ENCODE assay signal across 21 cellular contexts in genomic region chr5:67774796-67775195, GRCh38.
DNase-seq lines count a peak whose midpoint lies in the region; ATAC-seq, FAIRE-seq and TF ChIP-seq lines count a peak whose summit lies in the region.
"Had no signal": no experiment of that assay in that cellular context is flagged by ENCODE, and none has a peak within 500 bp of the region (broad histone marks: within the 10 kb centered on the region; RNA-seq: fewer than 3 reads in every experiment).

No MANE protein-coding gene starts in this region.

- 0 out of 2 replicates have a peak, but pooled peaks cover 7% of the 10 kb centered on the region for H3K9me3 ChIP-seq in HepG2 (ENCODE audit: low read length)
- no peaks in the 10 kb centered on the region for H3K9me3 ChIP-seq in right lobe of liver
- H3K9me3 ChIP-seq in neuronal stem cell (replicated peaks in 1 of 2; ENCODE audit: control insufficient read depth in 2 of 2, insufficient read depth in 1 of 2, low read depth in 1 of 2, low read length in 2 of 2), result peaks cover 0 to 2% of the 10 kb centered on the region in 2 donors
- H3K9me3 ChIP-seq: Peyer's patch had no signal

- no peak overlapping the region for H3K23ac ChIP-seq in neuronal stem cell (ENCODE audit: low read depth, low read length, poor library complexity)

- H2BK15ac ChIP-seq in neuronal stem cell (ENCODE audit: low read length), result no peak overlapping the region

- no peaks in the 10 kb centered on the region for H3K27me3 ChIP-seq in HepG2 (ENCODE audit: control insufficient read depth in 1 of 2, insufficient read depth in 2 of 2, low read length in 2 of 2)
- H3K27me3 ChIP-seq in right lobe of liver, result no peaks in the 10 kb centered on the region
- H3K27me3 ChIP-seq in neuronal stem cell (ENCODE audit: control insufficient read depth in 3 of 3, insufficient read depth in 3 of 3, low read depth in 1 of 3, low read length in 3 of 3), result no peaks in the 10 kb centered on the region
- H3K27me3 ChIP-seq: BLaER1 treated with 17β-estradiol and CSF1 and Interleukin-3, amounts not matched to agents 10 nM and 100 nM; hepatocyte; Peyer's patch had no signal

- CTCF ChIA-PET in HepG2 (lab: Yijun Ruan, JAX; ENCODE audit: low intra/inter-chr PET ratio, low total read pairs), result no interaction called here

- peak overlapping the region in 4 of 5 experiments; percentile 20 to 88 (median 58) for H3K27ac Mint-ChIP-seq in brain
- H3K27ac Mint-ChIP-seq: activated CD4-positive, alpha-beta memory T cell treated with anti-CD3 and anti-CD28 coated beads, Interleukin-2, amount 10 ng/mL, durations not matched to agents 7 days and 5 days; natural killer cell had no signal

- no peaks in the 10 kb centered on the region for H3K36me3 Mint-ChIP-seq in brain
- H3K36me3 Mint-ChIP-seq: natural killer cell had no signal

- TF ChIP-seq EP300 in HepG2 (IDR thresholded peaks at IDR 0.05; ENCODE audit: low read depth in 2 of 2, low read length in 2 of 2) (no peak), HepG2 (CRISPR knock-in tag; IDR thresholded peaks at IDR 0.05; ENCODE audit: borderline replicate concordance) (no peak)

- H3K4me2 ChIP-seq in HepG2 (ENCODE audit: low read depth, low read length) (0 out of 2 replicates have a peak overlapping the region, but pooled peaks have one; percentile 44), neuronal stem cell (ENCODE audit: insufficient read depth, low read length, poor library complexity, severe bottlenecking) (no peak overlapping the region)
- H3K4me2 ChIP-seq: BLaER1 treated with 17β-estradiol and CSF1 and Interleukin-3, amounts not matched to agents 10 nM and 100 nM; hepatocyte had no signal

- no peak overlapping the region for H3K4ac ChIP-seq in neuronal stem cell (ENCODE audit: low read length)

- no peak overlapping the region for H2AK5ac ChIP-seq in neuronal stem cell (ENCODE audit: low read depth, low read length)

- H3K4me3 Mint-ChIP-seq in brain, result no peak overlapping the region
- H3K4me3 Mint-ChIP-seq: activated CD4-positive, alpha-beta memory T cell treated with anti-CD3 and anti-CD28 coated beads, Interleukin-2, amount 10 ng/mL, durations not matched to agents 7 days and 5 days; natural killer cell had no signal

- intact Hi-C loops in HepG2 (cut with micrococcal nuclease; ENCODE audit: unreplicated experiment) (loop anchor here (5.0 kb wide), 3 partner anchors 43 to 527 kb away; no protein-coding TSS in a partner anchor), right lobe of liver (cut with DNase I) (no loop called here), lower leg skin (cut with DNase I; ENCODE audit: low total_unique reads) (no loop called here)

- no peak for TF ChIP-seq POLR2A in HepG2 (IDR thresholded peaks at IDR 0.05; ENCODE audit: insufficient read depth in 1 of 2, low read depth in 2 of 2, low read length in 2 of 2)
- TF ChIP-seq POLR2A in right lobe of liver (IDR thresholded peaks at IDR 0.05), result no peak
- TF ChIP-seq POLR2A in lower leg skin (IDR thresholded peaks at IDR 0.05), result no peak

- H4K20me1 ChIP-seq in HepG2 (ENCODE audit: insufficient read depth, low read length), result no peaks in the 10 kb centered on the region
- H4K20me1 ChIP-seq: BLaER1 treated with 17β-estradiol and CSF1 and Interleukin-3, amounts not matched to agents 10 nM and 100 nM had no signal

- H3K9me3 Mint-ChIP-seq in brain, result peaks cover 3 to 16% (median 11%) of the 10 kb centered on the region in 5 experiments
- H3K9me3 Mint-ChIP-seq: natural killer cell had no signal

- no peak overlapping the region for H4K91ac ChIP-seq in neuronal stem cell (ENCODE audit: low read depth, low read length, poor library complexity)

- BruUV-seq in HepG2 (replicated peaks; lab: Mats Ljungman, UMichigan), result no TSS peak

- in situ Hi-C loops in HepG2 (cut with HindIII; ENCODE audit: extremely low pct_ligation_motif_present, low pct_unique_long_range_greater_than_20kb), result no loop called here
- in situ Hi-C loops in G401 (cut with HindIII; ENCODE audit: low sequenced_read_pairs), result no loop called here

- H3K14ac ChIP-seq in neuronal stem cell (ENCODE audit: low read length), result no peak overlapping the region

- no peak overlapping the region for H4K8ac ChIP-seq in neuronal stem cell (ENCODE audit: low read depth, low read length)

- H2BK120ac ChIP-seq in neuronal stem cell (ENCODE audit: low read depth, low read length), result no peak overlapping the region

- DNase-seq in HepG2 (ENCODE audit: low spot score) (no peak), right lobe of liver (no peak), neuronal stem cell (ENCODE audit: low spot score) (peak; percentile 17), NCI-H446 treated with DMSO at 0.1 percent for 48 hours (lab: John Stamatoyannopoulos, UW) (no peak), G401 (ENCODE audit: low spot score) (no peak), GM03348 (ENCODE audit: low spot score) (no peak), lower leg skin (ENCODE audit: low spot score in 2 of 2) (no peak)
- DNase-seq: activated CD4-positive, alpha-beta memory T cell treated with anti-CD3 and anti-CD28 coated beads, Interleukin-2, amount 10 ng/mL, durations not matched to agents 7 days and 5 days; activated effector memory CD4-positive, alpha-beta T cell treated with anti-CD3 and anti-CD28 coated beads, Interleukin-2, amount 50 U/mL, for 16 hours; activated T-cell treated with anti-CD3 and anti-CD28 coated beads for 4 hours; effector memory CD4-positive, alpha-beta T cell; IMR-90; natural killer cell; NCI-H2029 treated with DMSO at 0.1 percent for 48 hours; Peyer's patch; SIG-M5 had no signal

- no peak overlapping the region for H3K18ac ChIP-seq in neuronal stem cell (ENCODE audit: low read length)

- FAIRE-seq in HepG2 (lab: Jason Lieb, UNC), result no peak
- FAIRE-seq: colon had no signal

- H2BK5ac ChIP-seq in neuronal stem cell (ENCODE audit: low read length), result no peak overlapping the region

- TF ChIP-seq CTCF in HepG2 (CRISPR knock-in tag; IDR thresholded peaks at IDR 0.05) (no peak), right lobe of liver (IDR thresholded peaks at IDR 0.05) (no peak), brain (conservative IDR thresholded peaks at IDR 0.05) (no peak), lower leg skin (IDR thresholded peaks at IDR 0.05) (no peak)

- H3K4me3 ChIP-seq in HepG2 (replicated peaks in 1 of 3; ENCODE audit: insufficient read depth in 1 of 3, low read depth in 2 of 3, low read length in 3 of 3), result no peak overlapping the region
- no peak overlapping the region for H3K4me3 ChIP-seq in right lobe of liver
- no peak overlapping the region for H3K4me3 ChIP-seq in neuronal stem cell (ENCODE audit: low read length in 2 of 2)
- H3K4me3 ChIP-seq in lower leg skin (ENCODE audit: low read depth, poor library complexity, severe bottlenecking), result no peak overlapping the region
- H3K4me3 ChIP-seq: BLaER1 treated with 17β-estradiol and CSF1 and Interleukin-3, amounts not matched to agents 10 nM and 100 nM; hepatocyte; Peyer's patch had no signal

- WGBS in HepG2 (ENCODE audit: low lambda C conversion rate), result 97% methylated on average over 2 of the region's 2 CpGs
- 92% methylated on average over 2 of the region's 2 CpGs for WGBS in right lobe of liver (ENCODE audit: insufficient coverage, low coverage, low lambda C conversion rate, missing lambda C conversion rate)
- WGBS in neuronal stem cell (ENCODE audit: extremely low coverage in 2 of 2, insufficient read length in 2 of 2, insufficient replicate concordance in 1 of 2), 2 donors, result no CpG with 5 or more reads among the region's 2 CpGs
- WGBS in lower leg skin, 2 donors, result 85 to 86% methylated on average over 2 of the region's 2 CpGs

- H3K9ac ChIP-seq in HepG2 (ENCODE audit: insufficient read depth, low read depth, low read length), result no peak overlapping the region
- no peak overlapping the region for H3K9ac ChIP-seq in neuronal stem cell (ENCODE audit: low read depth, low read length, poor library complexity)
- H3K9ac ChIP-seq: BLaER1 treated with 17β-estradiol and CSF1 and Interleukin-3, amounts not matched to agents 10 nM and 100 nM had no signal

- peaks cover 12% of the 10 kb centered on the region for H3K27me3 Mint-ChIP-seq in brain

- ATAC-seq in HepG2 (no peak), right lobe of liver (no peak)
- ATAC-seq: activated CD4-positive, CD25-positive, alpha-beta regulatory T cell treated with anti-CD3 and anti-CD28 coated beads, Interleukin-2, amount 50 U/mL, for 24 hours; natural killer cell had no signal

- no peaks in the 10 kb centered on the region for H3K36me3 ChIP-seq in HepG2 (replicated peaks in 1 of 2; ENCODE audit: control insufficient read depth in 1 of 2, insufficient read depth in 2 of 2, low read length in 2 of 2)
- H3K36me3 ChIP-seq in right lobe of liver, result no peaks in the 10 kb centered on the region
- no peaks in the 10 kb centered on the region for H3K36me3 ChIP-seq in neuronal stem cell (replicated peaks in 1 of 2; ENCODE audit: control insufficient read depth in 2 of 2, insufficient read depth in 2 of 2, low read length in 2 of 2)
- H3K36me3 ChIP-seq: BLaER1 treated with 17β-estradiol and CSF1 and Interleukin-3, amounts not matched to agents 10 nM and 100 nM; Peyer's patch had no signal

- no peaks in the 10 kb centered on the region for H3K79me2 ChIP-seq in HepG2 (ENCODE audit: insufficient read depth, low read length)
- H3K79me2 ChIP-seq: hepatocyte had no signal

- no peak for TF ChIP-seq RAD21 in HepG2 (CRISPR knock-in tag; IDR thresholded peaks at IDR 0.05)

- H3K27ac ChIP-seq in HepG2 (ENCODE audit: extremely low read length, insufficient read depth, low read length) (peak overlapping the region; percentile 92), right lobe of liver (no peak overlapping the region), neuronal stem cell (replicated peaks; ENCODE audit: low read length) (peak overlapping the region; percentile 6)
- H3K27ac ChIP-seq: BLaER1 treated with 17β-estradiol and CSF1 and Interleukin-3, amounts not matched to agents 10 nM and 100 nM; Peyer's patch had no signal

- H2AFZ ChIP-seq in HepG2 (ENCODE audit: low read length), result no peak overlapping the region
- H2AFZ ChIP-seq in neuronal stem cell (ENCODE audit: low read length), result no peak overlapping the region
- H2AFZ ChIP-seq: hepatocyte had no signal

- H3K4me1 ChIP-seq in HepG2 (ENCODE audit: insufficient read depth, low read length), result peaks cover 59% of the 10 kb centered on the region
- peaks cover 0 to 26% (median 7%) of the 10 kb centered on the region in 4 donors for H3K4me1 ChIP-seq in right lobe of liver
- peaks cover 9 to 15% of the 10 kb centered on the region in 2 donors for H3K4me1 ChIP-seq in neuronal stem cell (ENCODE audit: control insufficient read depth in 2 of 2, insufficient read depth in 1 of 2, low read depth in 1 of 2, low read length in 2 of 2)

- H2BK12ac ChIP-seq in neuronal stem cell (ENCODE audit: low read length), result no peak overlapping the region

- H3K79me1 ChIP-seq in neuronal stem cell (ENCODE audit: low read depth, low read length), result no peaks in the 10 kb centered on the region

- H3K4me1 Mint-ChIP-seq in brain, result peaks cover 34% of the 10 kb centered on the region
- H3K4me1 Mint-ChIP-seq: activated CD4-positive, alpha-beta memory T cell treated with anti-CD3 and anti-CD28 coated beads, Interleukin-2, amount 10 ng/mL, durations not matched to agents 7 days and 5 days; natural killer cell had no signal

- POLR2A ChIA-PET in HepG2 (lab: Yijun Ruan, JAX), result interaction anchor here (1.6 to 1.8 kb wide), 2 partner anchors 29 to 465 kb away, joined by 4 to 5 read pairs; no protein-coding TSS in a partner anchor

TF ChIP-seq in HepG2, 621 proteins besides CTCF, POLR2A, EP300 and RAD21 (continues in another document):
- TF ChIP-seq SOX13 (IDR thresholded peaks at IDR 0.05) (no peak), SOX13 (CRISPR knock-in tag; conservative IDR thresholded peaks at IDR 0.05 in 1 of 2, IDR thresholded peaks at IDR 0.05 in 1 of 2) (peak in 1 of 2 experiments; percentile 46; a peak in 1 of 4 replicates)

Comparison
In these comparisons a context has a peak if more than half of its experiments do, and no peak if none do; other contexts are left out.
1. H3K27ac ChIP-seq: peak in HepG2 (single experiment) and neuronal stem cell (single experiment); none in right lobe of liver (0 of 3).